In genomic region chr4:111360906-111361305, GRCh38 we compare ENCODE assay signal across 22 cellular contexts.
"Had no signal": no experiment of that assay in that cellular context is flagged by ENCODE, and none has a peak within 500 bp of the region (broad histone marks: within the 10 kb centered on the region; RNA-seq: fewer than 3 reads in every experiment).

No MANE protein-coding gene starts in this region.

- H3K4me1 ChIP-seq: colonic mucosa, gastroesophageal sphincter, psoas muscle, transverse colon had no signal

- H3K27me3 ChIP-seq: colonic mucosa, gastroesophageal sphincter, neutrophil, transverse colon had no signal

- H3K9me3 ChIP-seq: colonic mucosa, gastroesophageal sphincter, neutrophil, psoas muscle, thoracic aorta, transverse colon had no signal

- H3K36me3 Mint-ChIP-seq: naive thymus-derived CD4-positive, alpha-beta T cell; stimulated activated naive B cell treated with anti-CD40 and anti-IgM and Interleukin-4, amounts not matched to agents 10 μg/mL and 1 μg/mL and 100 μg/mL, for 72 hours had no signal

- H3K36me3 ChIP-seq: colonic mucosa, gastroesophageal sphincter, neutrophil, thoracic aorta, transverse colon had no signal

- DNase-seq: colonic mucosa; dermis blood vessel endothelial cell; effector CD4-positive, alpha-beta T cell; endodermal cell; erythroblast; glutamatergic neuron; islet precursor cell; mammary epithelial cell; naive thymus-derived CD4-positive, alpha-beta T cell; nephron progenitor cell; psoas muscle; stimulated activated CD4-positive, alpha-beta T cell treated with anti-CD3 and anti-CD28 coated beads, Interleukin-2, amount 100 ng/mL, for 24 hours; stimulated activated CD4-positive, alpha-beta T cell treated with anti-CD3 and anti-CD28 coated beads, Interleukin-4, amount 100 ng/mL, for 4 hours; stimulated activated naive B cell treated with anti-CD40 and anti-IgM and Interleukin-4, amounts not matched to agents 10 μg/mL and 1 μg/mL and 100 μg/mL, for 72 hours; stimulated activated naive CD8-positive, alpha-beta T cell treated with anti-CD3 and anti-CD28 coated beads, Interleukin-15, amount 100 ng/mL, for 72 hours; transverse colon had no signal

- H3K27ac Mint-ChIP-seq: endodermal cell; naive thymus-derived CD4-positive, alpha-beta T cell; nephron progenitor cell; stimulated activated naive B cell treated with anti-CD40 and anti-IgM and Interleukin-4, amounts not matched to agents 10 μg/mL and 1 μg/mL and 100 μg/mL, for 72 hours; stimulated activated naive CD8-positive, alpha-beta T cell treated with anti-CD3 and anti-CD28 coated beads, Interleukin-15, amount 100 ng/mL, for 72 hours had no signal

- H3K27me3 Mint-ChIP-seq: naive thymus-derived CD4-positive, alpha-beta T cell; stimulated activated naive B cell treated with anti-CD40 and anti-IgM and Interleukin-4, amounts not matched to agents 10 μg/mL and 1 μg/mL and 100 μg/mL, for 72 hours; stimulated activated naive CD8-positive, alpha-beta T cell treated with anti-CD3 and anti-CD28 coated beads, Interleukin-15, amount 100 ng/mL, for 72 hours had no signal

- H3K9me3 Mint-ChIP-seq: stimulated activated naive B cell treated with anti-CD40 and anti-IgM and Interleukin-4, amounts not matched to agents 10 μg/mL and 1 μg/mL and 100 μg/mL, for 72 hours; stimulated activated naive CD8-positive, alpha-beta T cell treated with anti-CD3 and anti-CD28 coated beads, Interleukin-15, amount 100 ng/mL, for 72 hours had no signal

- H3K4me1 Mint-ChIP-seq: endodermal cell; naive thymus-derived CD4-positive, alpha-beta T cell; stimulated activated naive B cell treated with anti-CD40 and anti-IgM and Interleukin-4, amounts not matched to agents 10 μg/mL and 1 μg/mL and 100 μg/mL, for 72 hours; stimulated activated naive CD8-positive, alpha-beta T cell treated with anti-CD3 and anti-CD28 coated beads, Interleukin-15, amount 100 ng/mL, for 72 hours had no signal

- H3K4me3 ChIP-seq: colonic mucosa, gastroesophageal sphincter, psoas muscle, skin epidermis, thoracic aorta, transverse colon had no signal

- H3K27ac ChIP-seq: colonic mucosa, gastroesophageal sphincter, neutrophil, psoas muscle, skin epidermis, thoracic aorta, transverse colon had no signal

- H3K4me3 Mint-ChIP-seq: endodermal cell; naive thymus-derived CD4-positive, alpha-beta T cell; nephron progenitor cell; stimulated activated naive B cell treated with anti-CD40 and anti-IgM and Interleukin-4, amounts not matched to agents 10 μg/mL and 1 μg/mL and 100 μg/mL, for 72 hours; stimulated activated naive CD8-positive, alpha-beta T cell treated with anti-CD3 and anti-CD28 coated beads, Interleukin-15, amount 100 ng/mL, for 72 hours had no signal

- ATAC-seq: gastroesophageal sphincter; left lobe of liver; naive thymus-derived CD4-positive, alpha-beta T cell; psoas muscle; sciatic nerve; stimulated activated naive B cell treated with anti-CD40 and anti-IgM and Interleukin-4, amounts not matched to agents 10 μg/mL and 1 μg/mL and 100 μg/mL, for 72 hours; stimulated activated naive CD8-positive, alpha-beta T cell treated with anti-CD3 and anti-CD28 coated beads, Interleukin-15, amount 100 ng/mL, for 72 hours had no signal
